Comparison of ENCODE assay signal across 11 cellular contexts in the genomic region with DNA sequence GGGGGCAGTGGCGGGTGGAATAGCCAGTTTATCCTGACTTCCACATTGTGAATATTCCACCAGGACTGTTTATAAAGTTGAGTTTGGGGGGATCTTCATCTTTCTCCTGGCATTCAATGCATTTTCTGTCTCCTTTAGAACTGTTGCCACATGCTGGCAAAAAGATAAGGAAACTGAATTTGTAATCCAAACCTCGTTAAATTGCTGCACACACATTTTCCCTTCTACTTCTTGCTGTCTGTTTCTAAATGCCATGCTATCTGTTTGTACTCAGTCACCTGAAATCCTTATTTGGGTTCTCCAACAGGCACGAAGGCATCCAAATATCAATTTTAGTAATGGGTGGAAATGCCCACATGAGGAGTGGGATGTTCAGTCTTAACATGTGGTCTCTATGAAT.
DNase-seq lines count a peak whose midpoint lies in the region; ATAC-seq and TF ChIP-seq lines count a peak whose summit lies in the region.
"Had no signal": no experiment of that assay in that cellular context is flagged by ENCODE, and none has a peak within 500 bp of the region (broad histone marks: within the 10 kb centered on the region; RNA-seq: fewer than 3 reads in every experiment).

No MANE protein-coding gene starts in this region.

- H3K27me3 Mint-ChIP-seq in naive thymus-derived CD4-positive, alpha-beta T cell: peaks cover 8 to 24% (median 18%) of the 10 kb centered on the region in 5 donors

- TF ChIP-seq POLR2A in stomach (IDR thresholded peaks at IDR 0.05): no peak

- H3K27ac Mint-ChIP-seq in naive thymus-derived CD4-positive, alpha-beta T cell: no peak overlapping the region

- no peak overlapping the region for H2BK15ac ChIP-seq in mesenchymal stem cell (ENCODE audit: low read depth, poor library complexity, severe bottlenecking)

- H3K27me3 ChIP-seq in HUES64 (ENCODE audit: insufficient read depth, low read length): no peaks in the 10 kb centered on the region
- H3K27me3 ChIP-seq in ascending aorta: no peaks in the 10 kb centered on the region
- no peaks in the 10 kb centered on the region for H3K27me3 ChIP-seq in mesenchymal stem cell (ENCODE audit: control insufficient read depth in 1 of 2, insufficient read depth in 1 of 2, low read length in 2 of 2)
- no peaks in the 10 kb centered on the region for H3K27me3 ChIP-seq in stomach
- no peaks in the 10 kb centered on the region for H3K27me3 ChIP-seq in naive thymus-derived CD4-positive, alpha-beta T cell (ENCODE audit: control insufficient read depth in 2 of 2, insufficient read depth in 2 of 2, low read length in 2 of 2)

- peaks cover 30% of the 10 kb centered on the region for H3K4me1 ChIP-seq in HUES64 (ENCODE audit: insufficient read depth, low read length)
- peaks cover 23 to 32% of the 10 kb centered on the region in 2 donors for H3K4me1 ChIP-seq in ascending aorta
- peaks cover 6% of the 10 kb centered on the region for H3K4me1 ChIP-seq in mesenchymal stem cell (ENCODE audit: control insufficient read depth, insufficient read depth, low read depth, low read length)
- H3K4me1 ChIP-seq in stomach: peaks cover 0 to 40% (median 16%) of the 10 kb centered on the region in 4 donors
- no peaks in the 10 kb centered on the region for H3K4me1 ChIP-seq in naive thymus-derived CD4-positive, alpha-beta T cell (ENCODE audit: control insufficient read depth in 2 of 2, insufficient read depth in 2 of 2, low read length in 2 of 2)

- no peak overlapping the region for H2AFZ ChIP-seq in mesenchymal stem cell (ENCODE audit: low read depth, low read length)

- H3K4me3 Mint-ChIP-seq in naive thymus-derived CD4-positive, alpha-beta T cell: no peak overlapping the region

- no peaks in the 10 kb centered on the region for H3K36me3 Mint-ChIP-seq in naive thymus-derived CD4-positive, alpha-beta T cell

- H4K8ac ChIP-seq in mesenchymal stem cell (ENCODE audit: low read length): no peak overlapping the region

- H3K4me3 ChIP-seq in HUES64 (ENCODE audit: low read length): no peak overlapping the region
- H3K4me3 ChIP-seq in ascending aorta: peak overlapping the region; percentile 19 to 38
- H3K4me3 ChIP-seq in mesenchymal stem cell (ENCODE audit: insufficient read depth in 1 of 2, low read depth in 1 of 2, low read length in 2 of 2): peak overlapping the region in 1 of 2 experiments; percentile 11
- no peak overlapping the region for H3K4me3 ChIP-seq in stomach
- no peak overlapping the region for H3K4me3 ChIP-seq in naive thymus-derived CD4-positive, alpha-beta T cell (ENCODE audit: low read length)
- H3K4me3 ChIP-seq: SK-N-MC had no signal

- no peaks in the 10 kb centered on the region for H3K79me1 ChIP-seq in mesenchymal stem cell (replicated peaks; ENCODE audit: low read length, poor library complexity, severe bottlenecking)

- H3K27ac ChIP-seq in HUES64 (ENCODE audit: low read depth, low read length): no peak overlapping the region
- H3K27ac ChIP-seq in ascending aorta: peak overlapping the region; percentile 90 to 92
- peak overlapping the region; percentile 24 for H3K27ac ChIP-seq in mesenchymal stem cell (ENCODE audit: low read length, poor library complexity, severe bottlenecking)
- H3K27ac ChIP-seq in stomach: peak overlapping the region in 4 of 5 donors; percentile 72 to 85 (median 82)
- H3K27ac ChIP-seq in naive thymus-derived CD4-positive, alpha-beta T cell (ENCODE audit: low read depth, low read length): no peak overlapping the region
- H3K27ac ChIP-seq: SK-N-MC had no signal

- H3K9me3 ChIP-seq in HUES64 (ENCODE audit: insufficient read depth, low read depth, low read length) (no peaks in the 10 kb centered on the region), ascending aorta (no peaks in the 10 kb centered on the region), mesenchymal stem cell (ENCODE audit: control insufficient read depth, low read length) (no peaks in the 10 kb centered on the region), stomach (no peaks in the 10 kb centered on the region)
- no peaks in the 10 kb centered on the region for H3K9me3 ChIP-seq in naive thymus-derived CD4-positive, alpha-beta T cell (ENCODE audit: control insufficient read depth in 2 of 3, low read length in 3 of 3)

- H2BK120ac ChIP-seq in mesenchymal stem cell (ENCODE audit: low read depth, low read length): no peak overlapping the region

- H3K9ac ChIP-seq in HUES64 (ENCODE audit: low read depth, low read length) (peak overlapping the region; percentile 17; the same call in 1 of the 2 replicates), mesenchymal stem cell (ENCODE audit: low read length) (peak overlapping the region; percentile 83)

- peak overlapping the region in 1 of 2 experiments; percentile 33 for H3K18ac ChIP-seq in mesenchymal stem cell (ENCODE audit: low read depth in 1 of 2, low read length in 2 of 2)

- H3K14ac ChIP-seq in mesenchymal stem cell (ENCODE audit: low read length in 2 of 2): no peak overlapping the region

- no peak overlapping the region for H3K23ac ChIP-seq in mesenchymal stem cell (ENCODE audit: low read length in 2 of 2)

- H3K4me2 ChIP-seq in mesenchymal stem cell (ENCODE audit: low read length, poor library complexity, severe bottlenecking): no peak overlapping the region

- 82% methylated on average over 2 of the region's 3 CpGs for WGBS in HUES64
- WGBS in mesenchymal stem cell: 59% methylated on average over 2 of the region's 3 CpGs
- WGBS in stomach, 5 donors: 50 to 60% (median 55%) methylated on average over 3 of the region's 3 CpGs

- no peak for ATAC-seq in HG02870 (IDR thresholded peaks at IDR 0.05; ENCODE audit: unreplicated experiment)
- no peak for ATAC-seq in naive thymus-derived CD4-positive, alpha-beta T cell

- DNase-seq in ascending aorta (ENCODE audit: low spot score in 2 of 2) (no peak), mesenchymal stem cell (no peak), stomach (no peak), DMS53 (lab: John Stamatoyannopoulos, UW) (no peak)
- no peak for DNase-seq in naive thymus-derived CD4-positive, alpha-beta T cell
- DNase-seq in central memory CD4-positive, alpha-beta T cell: no peak
- DNase-seq: activated CD4-positive, alpha-beta T cell treated with anti-CD3 and anti-CD28 coated beads, Interleukin-2, amount 50 U/mL, for 48 hours; stimulated activated CD4-positive, alpha-beta T cell treated with anti-CD3 and anti-CD28 coated beads, Interleukin-2, amount 100 ng/mL, for 48 hours had no signal

- no peaks in the 10 kb centered on the region for H3K4me1 Mint-ChIP-seq in naive thymus-derived CD4-positive, alpha-beta T cell

- H3K36me3 ChIP-seq in HUES64 (ENCODE audit: insufficient read depth, low read length): no peaks in the 10 kb centered on the region
- H3K36me3 ChIP-seq in ascending aorta: no peaks in the 10 kb centered on the region
- no peaks in the 10 kb centered on the region for H3K36me3 ChIP-seq in mesenchymal stem cell (ENCODE audit: control insufficient read depth in 1 of 2, insufficient read depth in 2 of 2, low read depth in 1 of 2, low read length in 2 of 2)
- H3K36me3 ChIP-seq in stomach: no peaks in the 10 kb centered on the region
- H3K36me3 ChIP-seq in naive thymus-derived CD4-positive, alpha-beta T cell (ENCODE audit: control insufficient read depth in 2 of 3, insufficient read depth in 3 of 3, low read length in 3 of 3): no peaks in the 10 kb centered on the region

- TF ChIP-seq CTCF in ascending aorta (IDR thresholded peaks at IDR 0.05) (no peak), stomach (IDR thresholded peaks at IDR 0.05) (no peak)

- intact Hi-C loops in ascending aorta (cut with DNase I) (loop anchor here (1.0 to 2.0 kb wide), 4 partner anchors 17 to 181 kb away; a partner anchor contains a TSS), stomach (cut with DNase I; ENCODE audit: low total_unique reads) (no loop called here)
- intact Hi-C loops in naive thymus-derived CD4-positive, alpha-beta T cell (cut with micrococcal nuclease): no loop called here

- H3K4ac ChIP-seq in mesenchymal stem cell (ENCODE audit: low read depth in 1 of 2, low read length in 2 of 2): no peak overlapping the region

- H4K91ac ChIP-seq in mesenchymal stem cell (ENCODE audit: low read length): no peak overlapping the region

- H3K9me3 Mint-ChIP-seq in naive thymus-derived CD4-positive, alpha-beta T cell: peaks cover 0 to 7% (median 0%) of the 10 kb centered on the region in 11 donors

- POLR2A ChIA-PET in naive thymus-derived CD4-positive, alpha-beta T cell (lab: Charles Lee): no interaction called here

- no peak overlapping the region for H2AK5ac ChIP-seq in mesenchymal stem cell (ENCODE audit: low read length, severe bottlenecking)

- H2BK12ac ChIP-seq in mesenchymal stem cell (ENCODE audit: low read length in 2 of 2): peak overlapping the region in 1 of 2 experiments; percentile 93

- CTCF ChIA-PET in naive thymus-derived CD4-positive, alpha-beta T cell (lab: Charles Lee): no interaction called here

- H2BK5ac ChIP-seq in mesenchymal stem cell (ENCODE audit: low read depth, low read length, poor library complexity, severe bottlenecking): no peak overlapping the region

- no peak for TF ChIP-seq EP300 in stomach (IDR thresholded peaks at IDR 0.05)

Comparison
In these comparisons a context has a peak if more than half of its experiments do, and no peak if none do; other contexts are left out.
1. H3K27ac ChIP-seq: peak in ascending aorta (2 of 2), mesenchymal stem cell (single experiment) and stomach (4 of 5); none in HUES64 (single experiment) and naive thymus-derived CD4-positive, alpha-beta T cell (single experiment).
2. H3K4me3 ChIP-seq: peak in ascending aorta (2 of 2); none in HUES64 (single experiment), stomach (0 of 4) and naive thymus-derived CD4-positive, alpha-beta T cell (single experiment).